Comparison of ENCODE assay signal across 9 cellular contexts in genomic region chrX:137031517-137032377, GRCh38. TPM values are rescaled to one million over a fixed set of nuclear protein-coding genes. Genes with fewer than 3 reads are reported as not detected.
DNase-seq lines count a peak whose midpoint lies in the region; ATAC-seq and TF ChIP-seq lines count a peak whose summit lies in the region.
"Had no signal": no experiment of that assay in that cellular context is flagged by ENCODE, and none has a peak within 500 bp of the region (broad histone marks: within the 10 kb centered on the region; RNA-seq: fewer than 3 reads in every experiment).

No MANE protein-coding gene starts in this region.

- peaks cover 13% of the 10 kb centered on the region for H3K4me1 ChIP-seq in CD8-positive, alpha-beta T cell (ENCODE audit: insufficient read depth, low read length)

- H3K27ac Mint-ChIP-seq in CD8-positive, alpha-beta T cell, result no peak overlapping the region

- no peaks in the 10 kb centered on the region for H3K36me3 Mint-ChIP-seq in CD8-positive, alpha-beta T cell

- H3K36me3 ChIP-seq in CD8-positive, alpha-beta T cell (ENCODE audit: insufficient read depth, low read length), result no peaks in the 10 kb centered on the region
- no peaks in the 10 kb centered on the region for H3K36me3 ChIP-seq in kidney epithelial cell (ENCODE audit: control insufficient read depth, insufficient read depth, low read length)

- DNase-seq in CD8-positive, alpha-beta T cell, result peak in 2 of 7 experiments; percentile 37 to 53
- DNase-seq in GM19240 (ENCODE audit: insufficient read length, low spot score) (peak; percentile 38), SK-MEL-5 (ENCODE audit: low read depth, low spot score) (peak; percentile 43), cardiac fibroblast (ENCODE audit: low read depth in 2 of 2) (peak; percentile 42 to 43), kidney epithelial cell (ENCODE audit: low read depth) (no peak), mucosa of gallbladder (ENCODE audit: low spot score) (no peak)
- DNase-seq in stimulated activated CD8-positive, alpha-beta memory T cell treated with anti-CD3 and anti-CD28 coated beads, Interleukin-4, amount 100 ng/mL, for 48 hours, result peak; percentile 35

- no peak overlapping the region for H3K4me3 Mint-ChIP-seq in CD8-positive, alpha-beta T cell

- TF ChIP-seq CTCF in CD8-positive, alpha-beta T cell (IDR thresholded peaks at IDR 0.05), result no peak
- no peak for TF ChIP-seq CTCF in cardiac fibroblast (IDR thresholded peaks at IDR 0.05; ENCODE audit: low read depth, low read length)
- no peak for TF ChIP-seq CTCF in kidney epithelial cell (IDR thresholded peaks at IDR 0.05; ENCODE audit: insufficient read depth, low read length, poor library complexity, severe bottlenecking)

- peaks cover 15% of the 10 kb centered on the region for H3K27me3 ChIP-seq in CD8-positive, alpha-beta T cell (ENCODE audit: insufficient read depth, low read length)
- peaks cover 54% of the 10 kb centered on the region for H3K27me3 ChIP-seq in kidney epithelial cell (ENCODE audit: control insufficient read depth, insufficient read depth, low read length)

- intact Hi-C loops in CD8-positive, alpha-beta T cell (cut with DNase I, micrococcal nuclease), result no loop called here

- CTCF ChIA-PET in CD8-positive, alpha-beta T cell (lab: Charles Lee), result no interaction called here

- H3K9me3 Mint-ChIP-seq in CD8-positive, alpha-beta T cell, result no peaks in the 10 kb centered on the region

- H3K9me3 ChIP-seq in CD8-positive, alpha-beta T cell (ENCODE audit: low read length), result no peaks in the 10 kb centered on the region

- peaks cover 44% of the 10 kb centered on the region for H3K27me3 Mint-ChIP-seq in CD8-positive, alpha-beta T cell (ENCODE audit: low read depth)

- in situ Hi-C loops in SK-MEL-5 (cut with HindIII; ENCODE audit: low pct_unique_long_range_greater_than_20kb, low sequenced_read_pairs), result no loop called here

- H3K4me1 Mint-ChIP-seq in CD8-positive, alpha-beta T cell (ENCODE audit: low read depth), result peaks cover 5% of the 10 kb centered on the region

- peak overlapping the region; percentile 55 for H3K4me3 ChIP-seq in CD8-positive, alpha-beta T cell (ENCODE audit: low read depth, low read length)
- peak overlapping the region; percentile 29 to 43 for H3K4me3 ChIP-seq in cardiac fibroblast (replicated peaks in 1 of 2; ENCODE audit: low read depth in 2 of 2, low read length in 2 of 2)
- peak overlapping the region; percentile 22 for H3K4me3 ChIP-seq in kidney epithelial cell (ENCODE audit: low read depth, low read length)

- POLR2A ChIA-PET in CD8-positive, alpha-beta T cell (lab: Charles Lee), result no interaction called here

- no peak overlapping the region for H3K27ac ChIP-seq in CD8-positive, alpha-beta T cell (ENCODE audit: low read depth, low read length)

- ATAC-seq in CD8-positive, alpha-beta T cell, result peak; percentile 76
- ATAC-seq in HG03378 (IDR thresholded peaks at IDR 0.05; ENCODE audit: unreplicated experiment), result peak; percentile 85

RNA-seq across cellular contexts. Expression of gene GPR101, which starts 2.0 kb away (rescaled TPM):
- total RNA-seq in CD8-positive, alpha-beta T cell, result under 1 TPM; 0.22 to 0.73 TPM
- not detected in 2 replicates for total RNA-seq in SK-MEL-5 (2014; rRNA removed; shearing (Covaris generic))
- polyA plus RNA-seq in SK-MEL-5 (2015; cell fraction: cytosol; rRNA removed), result not detected in 2 replicates
- not detected in 2 replicates for polyA plus RNA-seq in SK-MEL-5 (2015; cell fraction: nucleus; rRNA removed)
- total RNA-seq in kidney epithelial cell (not detected in 2 replicates), mucosa of gallbladder (not detected)
- total RNA-seq: pulmonary artery endothelial cell had no signal

Comparison
In these comparisons a context has a peak if more than half of its experiments do, and no peak if none do; other contexts are left out.
1. DNase-seq: peak in GM19240 (single experiment), SK-MEL-5 (single experiment), cardiac fibroblast (2 of 2) and stimulated activated CD8-positive, alpha-beta memory T cell treated with anti-CD3 and anti-CD28 coated beads, Interleukin-4, amount 100 ng/mL, for 48 hours (single experiment); none in kidney epithelial cell (single experiment) and mucosa of gallbladder (single experiment).
2. Peak in every context shown above with its lines, with median percentiles within 50 percentile points of each other: H3K4me3 ChIP-seq.